ENCODE assay signal across 29 cellular contexts in the genomic region with DNA sequence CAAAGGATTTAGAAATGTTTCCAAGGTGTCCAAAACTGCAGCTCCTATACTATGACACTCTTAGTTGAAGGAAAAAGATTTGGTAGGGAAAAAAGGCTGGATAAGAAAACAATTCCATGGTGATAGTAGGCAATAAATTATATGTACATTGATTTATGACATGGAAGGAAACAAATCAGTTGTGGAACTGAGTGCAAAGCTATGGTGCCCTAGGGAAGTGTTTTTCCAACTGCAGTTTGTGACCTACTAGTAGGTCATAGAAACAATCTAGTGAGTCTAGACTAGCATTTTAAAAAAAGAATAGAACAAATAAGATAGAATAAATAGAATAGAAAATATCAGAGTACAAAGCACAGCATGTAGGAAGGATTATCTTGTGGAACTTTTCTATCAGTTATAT.
"Had no signal": no experiment of that assay in that cellular context is flagged by ENCODE, and none has a peak within 500 bp of the region (broad histone marks: within the 10 kb centered on the region; RNA-seq: fewer than 3 reads in every experiment).

No MANE protein-coding gene starts in this region.

- H3K9me3 ChIP-seq: stomach, suprapubic skin, testis, thoracic aorta, thyroid gland, tibial artery, tibial nerve, transverse colon, upper lobe of left lung, upper lobe of right lung, uterus, vagina had no signal

- H3K9me3 Mint-ChIP-seq: type B pancreatic cell had no signal

- H3K27me3 ChIP-seq: stomach, suprapubic skin, testis, thyroid gland, tibial artery, tibial nerve, transverse colon, upper lobe of left lung, upper lobe of right lung, uterus, vagina had no signal

- H3K4me1 ChIP-seq: stomach, suprapubic skin, testis, thyroid gland, tibial artery, tibial nerve, transverse colon, upper lobe of left lung, upper lobe of right lung, uterus, vagina had no signal

- H3K4me3 Mint-ChIP-seq: stimulated activated effector memory CD8-positive, alpha-beta T cell treated with anti-CD3 and anti-CD28 coated beads, Interleukin-12 subunit alpha, Interleukin-12 subunit beta, amount 100 ng/mL, for 72 hours; stimulated activated memory B cell treated with anti-CD40 and anti-IgM and Interleukin-4, amounts not matched to agents 10 μg/mL and 1 μg/mL and 100 μg/mL, for 72 hours; stimulated activated naive B cell treated with anti-CD40 and anti-IgM and Interleukin-4, amounts not matched to agents 10 μg/mL and 1 μg/mL and 100 μg/mL, for 72 hours; stimulated activated naive CD8-positive, alpha-beta T cell treated with anti-CD3 and anti-CD28 coated beads, Interleukin-15, amount 100 ng/mL, for 72 hours; stimulated activated naive CD8-positive, alpha-beta T cell treated with anti-CD3 and anti-CD28 coated beads, Interleukin-15, Interleukin-2, amounts not matched to agents 100 ng/mL and 50 ng/mL, for 24 hours; type B pancreatic cell had no signal

- H3K36me3 ChIP-seq: stomach, suprapubic skin, thoracic aorta, thyroid gland, tibial artery, tibial nerve, transverse colon, upper lobe of left lung, upper lobe of right lung, uterus, vagina had no signal

- H3K27me3 Mint-ChIP-seq: stimulated activated naive CD8-positive, alpha-beta T cell treated with anti-CD3 and anti-CD28 coated beads, Interleukin-15, amount 100 ng/mL, for 72 hours; stimulated activated naive CD8-positive, alpha-beta T cell treated with anti-CD3 and anti-CD28 coated beads, Interleukin-15, Interleukin-2, amounts not matched to agents 100 ng/mL and 50 ng/mL, for 24 hours; type B pancreatic cell had no signal

- DNase-seq: stimulated activated CD4-positive, alpha-beta T cell treated with anti-CD3 and anti-CD28 coated beads, Interleukin-2, amount 100 ng/mL, for 48 hours; stimulated activated CD4-positive, alpha-beta T cell treated with anti-CD3 and anti-CD28 coated beads, Interleukin-4, amount 100 ng/mL, for 1 hour; stimulated activated CD4-positive, alpha-beta T cell treated with anti-CD3 and anti-CD28 coated beads, Interleukin-4, amount 100 ng/mL, for 24 hours; stimulated activated CD4-positive, alpha-beta T cell treated with anti-CD3 and anti-CD28 coated beads, Interleukin-4, amount 100 ng/mL, for 4 hours; stimulated activated CD8-positive, alpha-beta memory T cell treated with anti-CD3 and anti-CD28 coated beads, Interleukin-4, amount 100 ng/mL, for 48 hours; stimulated activated naive B cell treated with anti-CD40 and anti-IgM and Interleukin-4, amounts not matched to agents 10 μg/mL and 1 μg/mL and 100 μg/mL, for 72 hours; stimulated activated naive CD4-positive, alpha-beta T cell; stimulated activated naive CD4-positive, alpha-beta T cell treated with Interleukin-2 at 50 U/mL for 16 hours; stimulated activated naive CD8-positive, alpha-beta T cell treated with anti-CD3 and anti-CD28 coated beads, Interleukin-15, amount 100 ng/mL, for 72 hours; stimulated activated naive CD8-positive, alpha-beta T cell treated with anti-CD3 and anti-CD28 coated beads, Interleukin-15, Interleukin-2, amounts not matched to agents 100 U/mL and 50 U/mL, for 24 hours; stomach; substantia nigra; testis; thyroid gland; tibial artery; transverse colon; trophoblast cell; upper lobe of left lung; upper lobe of right lung; uterus had no signal

- H3K4me1 Mint-ChIP-seq: stimulated activated effector memory CD8-positive, alpha-beta T cell treated with anti-CD3 and anti-CD28 coated beads, Interleukin-12 subunit alpha, Interleukin-12 subunit beta, amount 100 ng/mL, for 72 hours; stimulated activated memory B cell treated with anti-CD40 and anti-IgM and Interleukin-4, amounts not matched to agents 10 μg/mL and 1 μg/mL and 100 μg/mL, for 72 hours; stimulated activated naive B cell treated with anti-CD40 and anti-IgM and Interleukin-4, amounts not matched to agents 10 μg/mL and 1 μg/mL and 100 μg/mL, for 72 hours; stimulated activated naive CD8-positive, alpha-beta T cell treated with anti-CD3 and anti-CD28 coated beads, Interleukin-15, amount 100 ng/mL, for 72 hours had no signal

- FAIRE-seq: urothelium cell line had no signal

- ATAC-seq: stimulated activated effector memory CD8-positive, alpha-beta T cell treated with anti-CD3 and anti-CD28 coated beads, Interleukin-12 subunit alpha, Interleukin-12 subunit beta, amount 100 ng/mL, for 72 hours; stimulated activated memory B cell treated with anti-CD40 and anti-IgM and Interleukin-4, amounts not matched to agents 10 μg/mL and 1 μg/mL and 100 μg/mL, for 72 hours; stimulated activated naive B cell treated with anti-CD40 and anti-IgM and Interleukin-4, amounts not matched to agents 10 μg/mL and 1 μg/mL and 100 μg/mL, for 72 hours; stimulated activated naive CD8-positive, alpha-beta T cell treated with anti-CD3 and anti-CD28 coated beads, Interleukin-15, amount 100 ng/mL, for 72 hours; stimulated activated naive CD8-positive, alpha-beta T cell treated with anti-CD3 and anti-CD28 coated beads, Interleukin-15, Interleukin-2, amounts not matched to agents 100 U/mL and 50 U/mL, for 24 hours; upper lobe of right lung had no signal

- H3K4me3 ChIP-seq: stomach, suprapubic skin, testis, thoracic aorta, thyroid gland, tibial artery, tibial nerve, transverse colon, upper lobe of left lung, upper lobe of right lung, uterus, vagina had no signal

- H3K27ac ChIP-seq: stomach, suprapubic skin, testis, thoracic aorta, thyroid gland, tibial artery, tibial nerve, transverse colon, upper lobe of left lung, upper lobe of right lung, uterus, vagina had no signal

- H3K36me3 Mint-ChIP-seq: stimulated activated effector memory CD8-positive, alpha-beta T cell treated with anti-CD3 and anti-CD28 coated beads, Interleukin-12 subunit alpha, Interleukin-12 subunit beta, amount 100 ng/mL, for 72 hours; stimulated activated memory B cell treated with anti-CD40 and anti-IgM and Interleukin-4, amounts not matched to agents 10 μg/mL and 1 μg/mL and 100 μg/mL, for 72 hours; type B pancreatic cell had no signal

- H3K27ac Mint-ChIP-seq: stimulated activated effector memory CD8-positive, alpha-beta T cell treated with anti-CD3 and anti-CD28 coated beads, Interleukin-12 subunit alpha, Interleukin-12 subunit beta, amount 100 ng/mL, for 72 hours; stimulated activated memory B cell treated with anti-CD40 and anti-IgM and Interleukin-4, amounts not matched to agents 10 μg/mL and 1 μg/mL and 100 μg/mL, for 72 hours; stimulated activated naive B cell treated with anti-CD40 and anti-IgM and Interleukin-4, amounts not matched to agents 10 μg/mL and 1 μg/mL and 100 μg/mL, for 72 hours; stimulated activated naive CD8-positive, alpha-beta T cell treated with anti-CD3 and anti-CD28 coated beads, Interleukin-15, amount 100 ng/mL, for 72 hours; stimulated activated naive CD8-positive, alpha-beta T cell treated with anti-CD3 and anti-CD28 coated beads, Interleukin-15, Interleukin-2, amounts not matched to agents 100 ng/mL and 50 ng/mL, for 24 hours; type B pancreatic cell had no signal
